Comparison of ENCODE assay signal across 8 cellular contexts in the genomic region with DNA sequence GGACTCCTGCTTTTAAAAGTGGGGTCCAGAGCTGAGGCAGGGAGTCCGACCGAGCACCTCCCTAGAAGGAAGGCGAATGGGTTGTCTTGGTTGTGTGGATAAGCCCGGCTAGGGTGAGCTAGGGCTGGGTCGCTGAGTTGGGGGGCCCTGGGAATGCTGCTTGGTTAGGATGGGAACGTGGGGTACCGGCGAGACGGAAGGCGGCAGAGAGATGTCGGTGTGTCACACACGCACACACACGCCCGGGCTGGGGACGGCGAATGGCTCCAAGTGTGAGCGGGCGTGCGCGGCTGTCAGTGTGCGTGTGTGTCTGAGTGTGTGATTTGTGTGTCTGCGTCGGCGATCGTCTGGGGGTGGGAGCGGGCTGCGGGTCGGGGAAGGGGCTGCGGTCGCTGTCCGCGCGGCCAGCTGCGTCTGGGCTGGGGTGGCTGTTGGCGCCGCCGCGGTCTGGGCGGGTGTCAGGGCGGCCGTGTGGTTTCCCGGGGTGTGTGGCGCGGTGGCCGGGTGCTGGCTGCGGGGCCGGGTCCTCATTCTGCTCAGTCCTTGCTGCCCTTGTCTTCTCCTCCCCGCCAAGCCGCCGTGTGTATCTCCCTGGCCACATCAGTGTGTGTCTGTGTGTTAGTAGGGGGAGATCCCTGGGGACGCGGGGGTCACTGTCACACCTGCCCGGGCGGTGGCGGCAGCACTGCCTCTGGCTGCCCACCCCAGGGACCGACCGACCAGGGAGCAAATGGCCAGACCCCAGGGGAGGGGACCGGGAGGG. TPM values are rescaled to one million over a fixed set of nuclear protein-coding genes. Genes with fewer than 3 reads are reported as not detected.
DNase-seq lines count a peak whose midpoint lies in the region; ATAC-seq and TF ChIP-seq lines count a peak whose summit lies in the region.

No MANE protein-coding gene starts in this region.

- H3K27me3 ChIP-seq in cardiac muscle cell (peaks cover 26% of the 10 kb centered on the region), right atrium auricular region (peaks cover 31 to 48% of the 10 kb centered on the region in 2 donors), WERI-Rb-1 (ENCODE audit: insufficient read depth, low read depth, severe bottlenecking) (peaks cover 36% of the 10 kb centered on the region), iPS-20b (ENCODE audit: insufficient read depth, low read length) (peaks cover 87% of the 10 kb centered on the region)

- no peaks in the 10 kb centered on the region for H3K9me3 Mint-ChIP-seq in type B pancreatic cell

- H3K36me3 Mint-ChIP-seq in type B pancreatic cell = no peaks in the 10 kb centered on the region

- H3K9ac ChIP-seq in iPS-20b (ENCODE audit: low read depth, low read length) = peak overlapping the region; percentile 27; the same call in 1 of the 2 replicates

- peak overlapping the region; percentile 90 for H3K4me3 Mint-ChIP-seq in type B pancreatic cell

- ATAC-seq in HG03095 (IDR thresholded peaks at IDR 0.05; ENCODE audit: unreplicated experiment) (no peak), HG03521 (IDR thresholded peaks at IDR 0.05; ENCODE audit: unreplicated experiment) (no peak), GM18907 (IDR thresholded peaks at IDR 0.05; ENCODE audit: unreplicated experiment) (no peak)

- no peaks in the 10 kb centered on the region for H3K9me3 ChIP-seq in cardiac muscle cell (ENCODE audit: low read depth)
- H3K9me3 ChIP-seq in right atrium auricular region = no peaks in the 10 kb centered on the region
- H3K9me3 ChIP-seq in WERI-Rb-1 (ENCODE audit: severe bottlenecking) = no peaks in the 10 kb centered on the region
- no peaks in the 10 kb centered on the region for H3K9me3 ChIP-seq in iPS-20b (ENCODE audit: insufficient read depth, low read depth, low read length)

- peak overlapping the region; percentile 74 for H3K27ac Mint-ChIP-seq in type B pancreatic cell

- H3K4me1 ChIP-seq in cardiac muscle cell (ENCODE audit: low read depth) (peaks cover 10% of the 10 kb centered on the region), right atrium auricular region (peaks cover 0 to 52% of the 10 kb centered on the region in 2 donors), iPS-20b (ENCODE audit: insufficient read depth, low read length) (peaks cover 12% of the 10 kb centered on the region)

- DNase-seq in cardiac muscle cell (ENCODE audit: low read depth in 1 of 2, low spot score in 1 of 2) (peak in 1 of 2 donors; percentile 59), right atrium auricular region (ENCODE audit: low spot score) (no peak), WERI-Rb-1 (peak; percentile 73), type B pancreatic cell (ENCODE audit: extremely low spot score, unreplicated experiment) (no peak)

- peaks cover 65% of the 10 kb centered on the region for H3K27me3 Mint-ChIP-seq in type B pancreatic cell

- H3K4me1 Mint-ChIP-seq in type B pancreatic cell (ENCODE audit: unreplicated experiment) = peaks cover 32% of the 10 kb centered on the region

- H3K27ac ChIP-seq in cardiac muscle cell = no peak overlapping the region
- H3K27ac ChIP-seq in right atrium auricular region = no peak overlapping the region
- no peak overlapping the region for H3K27ac ChIP-seq in WERI-Rb-1
- no peak overlapping the region for H3K27ac ChIP-seq in iPS-20b (ENCODE audit: low read length)

- TF ChIP-seq CTCF in cardiac muscle cell (IDR thresholded peaks at IDR 0.05; ENCODE audit: low read depth, low read length) (no peak), right atrium auricular region (IDR thresholded peaks at IDR 0.05) (no peak), WERI-Rb-1 (IDR thresholded peaks at IDR 0.05; ENCODE audit: low read depth, low read length) (no peak; the same call in 1 of the 2 replicates), type B pancreatic cell (conservative IDR thresholded peaks at IDR 0.05) (no peak)

- no peaks in the 10 kb centered on the region for H3K36me3 ChIP-seq in cardiac muscle cell
- H3K36me3 ChIP-seq in right atrium auricular region = no peaks in the 10 kb centered on the region
- no peaks in the 10 kb centered on the region for H3K36me3 ChIP-seq in WERI-Rb-1
- H3K36me3 ChIP-seq in iPS-20b (ENCODE audit: insufficient read depth, low read depth, low read length) = no peaks in the 10 kb centered on the region

- H3K4me3 ChIP-seq in cardiac muscle cell = peak overlapping the region; percentile 45
- H3K4me3 ChIP-seq in right atrium auricular region = peak overlapping the region in 1 of 2 donors; percentile 53
- peak overlapping the region; percentile 67 for H3K4me3 ChIP-seq in WERI-Rb-1 (ENCODE audit: low read depth, low read length)
- peak overlapping the region; percentile 67 for H3K4me3 ChIP-seq in iPS-20b (ENCODE audit: low read length)

RNA-seq across cellular contexts. Expression of gene EFNA3, which starts 1.0 kb away (rescaled TPM):
- total RNA-seq in cardiac muscle cell (26.3 and 31.9 TPM in 2 replicates), right atrium auricular region (1 to 10 TPM in 1 of 2 donors, not detected in 1; 3.2 TPM), type B pancreatic cell (ENCODE audit: low replicate concordance) (3.4 and 4.7 TPM in 2 replicates)
- polyA plus RNA-seq in cardiac muscle cell = 34.2 and 43.0 TPM in 2 replicates

RNA-seq across cellular contexts. Expression of gene EFNA4, which starts 16.1 kb away (rescaled TPM):
- total RNA-seq in cardiac muscle cell (29.2 and 36.0 TPM in 2 replicates), right atrium auricular region (1 to 10 TPM; 2.2 to 3.5 TPM), type B pancreatic cell (ENCODE audit: low replicate concordance) (21.2 and 22.1 TPM in 2 replicates)
- 18.3 and 29.6 TPM in 2 replicates for polyA plus RNA-seq in cardiac muscle cell

RNA-seq across cellular contexts. Expression of gene ADAM15, which starts 28.6 kb away (rescaled TPM):
- total RNA-seq in cardiac muscle cell = 19.5 and 23.0 TPM in 2 replicates
- 23.0 and 25.2 TPM in 2 replicates for polyA plus RNA-seq in cardiac muscle cell
- 10 to 100 TPM; 64.6 to 96.7 TPM for total RNA-seq in right atrium auricular region
- total RNA-seq in type B pancreatic cell (ENCODE audit: low replicate concordance) = 61.9 and 69.0 TPM in 2 replicates

RNA-seq across cellular contexts. Expression of gene DCST1, which starts 46.0 kb away (rescaled TPM):
- total RNA-seq in cardiac muscle cell = not detected in 2 replicates
- 0.27 and 0.57 TPM in 2 replicates for polyA plus RNA-seq in cardiac muscle cell
- total RNA-seq in right atrium auricular region = not detected
- not detected in 2 replicates for total RNA-seq in type B pancreatic cell (ENCODE audit: low replicate concordance)

RNA-seq across cellular contexts. Expression of gene DCST2, which starts 46.1 kb away (rescaled TPM):
- total RNA-seq in cardiac muscle cell (4.3 and 5.4 TPM in 2 replicates), right atrium auricular region (not detected), type B pancreatic cell (ENCODE audit: low replicate concordance) (1.6 and 2.4 TPM in 2 replicates)
- 1.1 and 3.8 TPM in 2 replicates for polyA plus RNA-seq in cardiac muscle cell
